Comparison of ENCODE assay signal across 21 cellular contexts in the genomic region with DNA sequence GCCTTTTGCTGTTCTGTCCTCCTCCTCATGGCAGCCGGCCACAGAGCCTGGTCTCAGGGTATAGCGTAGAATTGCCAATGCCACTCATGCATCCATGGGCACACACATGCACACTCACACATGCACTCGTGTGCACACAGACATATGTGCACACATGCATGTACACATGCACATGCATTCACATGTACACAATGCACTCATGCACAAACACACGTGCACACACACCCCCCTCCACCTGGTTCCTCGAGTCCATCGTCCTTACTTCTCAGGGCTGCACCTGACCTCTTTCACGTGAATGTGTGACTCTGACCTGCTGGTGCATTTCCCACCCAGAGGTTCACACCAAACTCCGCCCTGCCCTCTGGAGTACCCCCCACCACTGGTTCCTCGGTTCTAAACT.
DNase-seq lines count a peak whose midpoint lies in the region; ATAC-seq and FAIRE-seq lines count a peak whose summit lies in the region.
"Had no signal": no experiment of that assay in that cellular context is flagged by ENCODE, and none has a peak within 500 bp of the region (broad histone marks: within the 10 kb centered on the region; RNA-seq: fewer than 3 reads in every experiment).

No MANE protein-coding gene starts in this region.

- FAIRE-seq in HTR-8/SVneo (lab: Jason Lieb, UNC), result peak; percentile 44
- FAIRE-seq: endometrium, H54 had no signal

- H3K36me3 Mint-ChIP-seq in activated naive CD4-positive, alpha-beta T cell treated with anti-CD3 and anti-CD28 coated beads, Interleukin-2, amount 50 U/mL, for 24 hours, result peaks cover 8% of the 10 kb centered on the region
- H3K36me3 Mint-ChIP-seq in activated naive CD8-positive, alpha-beta T cell treated with anti-CD3 and anti-CD28 coated beads, Interleukin-2, amount 10 ng/mL, durations not matched to agents 7 days and 5 days, result peaks cover 17% of the 10 kb centered on the region
- peaks cover 45% of the 10 kb centered on the region for H3K36me3 Mint-ChIP-seq in stimulated activated effector memory CD8-positive, alpha-beta T cell treated with anti-CD3 and anti-CD28 coated beads, Interleukin-12 subunit alpha, Interleukin-12 subunit beta, amount 100 ng/mL, for 72 hours
- H3K36me3 Mint-ChIP-seq: memory B cell had no signal

- H3K4me1 Mint-ChIP-seq in activated naive CD4-positive, alpha-beta T cell treated with anti-CD3 and anti-CD28 coated beads, Interleukin-2, amount 50 U/mL, for 24 hours, result peaks cover 100% of the 10 kb centered on the region
- H3K4me1 Mint-ChIP-seq in activated naive CD8-positive, alpha-beta T cell treated with anti-CD3 and anti-CD28 coated beads, Interleukin-2, amount 10 ng/mL, durations not matched to agents 7 days and 5 days, result peaks cover 86% of the 10 kb centered on the region
- H3K4me1 Mint-ChIP-seq in stimulated activated effector memory CD8-positive, alpha-beta T cell treated with anti-CD3 and anti-CD28 coated beads, Interleukin-12 subunit alpha, Interleukin-12 subunit beta, amount 100 ng/mL, for 72 hours, result peaks cover 98% of the 10 kb centered on the region
- H3K4me1 Mint-ChIP-seq: memory B cell had no signal

- DNase-seq in activated naive CD4-positive, alpha-beta T cell treated with anti-CD3 and anti-CD28 coated beads, Interleukin-2, amount 50 U/mL, for 16 hours, result no peak
- DNase-seq in HTR-8/SVneo (ENCODE audit: insufficient read length, low spot score) (no peak), GM19238 (ENCODE audit: insufficient read length, low spot score) (no peak), iPS-NIHi7 (ENCODE audit: extremely low spot score) (no peak)
- no peak for DNase-seq in activated naive CD8-positive, alpha-beta T cell treated with anti-CD3 and anti-CD28 coated beads, Interleukin-2, amount 10 ng/mL, durations not matched to agents 7 days and 5 days
- no peak for DNase-seq in stimulated activated effector memory CD8-positive, alpha-beta T cell treated with anti-CD3 and anti-CD28 coated beads, Interleukin-12 subunit alpha, Interleukin-12 subunit beta, amount 100 ng/mL, for 72 hours (ENCODE audit: low spot score in 2 of 2)
- DNase-seq: colonic mucosa, left cardiac atrium, NCI-H1048, NCI-H2029, NCI-H226, NCI-H82, OCI-M1, SIG-M5, tibial artery, WERI-Rb-1 had no signal

- H3K9me3 Mint-ChIP-seq in activated naive CD4-positive, alpha-beta T cell treated with anti-CD3 and anti-CD28 coated beads, Interleukin-2, amount 50 U/mL, for 24 hours, result no peaks in the 10 kb centered on the region
- no peaks in the 10 kb centered on the region for H3K9me3 Mint-ChIP-seq in activated naive CD8-positive, alpha-beta T cell treated with anti-CD3 and anti-CD28 coated beads, Interleukin-2, amount 10 ng/mL, durations not matched to agents 7 days and 5 days
- no peaks in the 10 kb centered on the region for H3K9me3 Mint-ChIP-seq in stimulated activated effector memory CD8-positive, alpha-beta T cell treated with anti-CD3 and anti-CD28 coated beads, Interleukin-12 subunit alpha, Interleukin-12 subunit beta, amount 100 ng/mL, for 72 hours

- H3K27ac Mint-ChIP-seq in activated naive CD4-positive, alpha-beta T cell treated with anti-CD3 and anti-CD28 coated beads, Interleukin-2, amount 50 U/mL, for 24 hours, result peak overlapping the region; percentile 98
- peak overlapping the region; percentile 82 for H3K27ac Mint-ChIP-seq in activated naive CD8-positive, alpha-beta T cell treated with anti-CD3 and anti-CD28 coated beads, Interleukin-2, amount 10 ng/mL, durations not matched to agents 7 days and 5 days
- peak overlapping the region; percentile 98 for H3K27ac Mint-ChIP-seq in stimulated activated effector memory CD8-positive, alpha-beta T cell treated with anti-CD3 and anti-CD28 coated beads, Interleukin-12 subunit alpha, Interleukin-12 subunit beta, amount 100 ng/mL, for 72 hours
- H3K27ac Mint-ChIP-seq: memory B cell had no signal

- peak overlapping the region; percentile 77 for H3K4me3 Mint-ChIP-seq in activated naive CD4-positive, alpha-beta T cell treated with anti-CD3 and anti-CD28 coated beads, Interleukin-2, amount 50 U/mL, for 24 hours
- peak overlapping the region; percentile 79 for H3K4me3 Mint-ChIP-seq in activated naive CD8-positive, alpha-beta T cell treated with anti-CD3 and anti-CD28 coated beads, Interleukin-2, amount 10 ng/mL, durations not matched to agents 7 days and 5 days
- H3K4me3 Mint-ChIP-seq in stimulated activated effector memory CD8-positive, alpha-beta T cell treated with anti-CD3 and anti-CD28 coated beads, Interleukin-12 subunit alpha, Interleukin-12 subunit beta, amount 100 ng/mL, for 72 hours, result peak overlapping the region; percentile 72
- H3K4me3 Mint-ChIP-seq: brain, memory B cell had no signal

- ATAC-seq in activated naive CD8-positive, alpha-beta T cell treated with anti-CD3 and anti-CD28 coated beads, Interleukin-2, amount 10 ng/mL, durations not matched to agents 7 days and 5 days (ENCODE audit: low read depth), result no peak
- no peak for ATAC-seq in stimulated activated effector memory CD8-positive, alpha-beta T cell treated with anti-CD3 and anti-CD28 coated beads, Interleukin-12 subunit alpha, Interleukin-12 subunit beta, amount 100 ng/mL, for 72 hours
- ATAC-seq: left cardiac atrium had no signal

- H3K27me3 Mint-ChIP-seq in activated naive CD4-positive, alpha-beta T cell treated with anti-CD3 and anti-CD28 coated beads, Interleukin-2, amount 50 U/mL, for 24 hours, result no peaks in the 10 kb centered on the region
- no peaks in the 10 kb centered on the region for H3K27me3 Mint-ChIP-seq in activated naive CD8-positive, alpha-beta T cell treated with anti-CD3 and anti-CD28 coated beads, Interleukin-2, amount 10 ng/mL, durations not matched to agents 7 days and 5 days

- POLR2A ChIA-PET in activated naive CD8-positive, alpha-beta T cell treated with anti-CD3 and anti-CD28 coated beads, Interleukin-2, amount 10 ng/mL, durations not matched to agents 7 days and 5 days (lab: Charles Lee), result interaction anchor here (0.7 to 0.8 kb wide), 2 partner anchors 13 to 16 kb away, joined by 3 read pairs; no protein-coding TSS in a partner anchor
